ENCODE assay signal across 8 cellular contexts in the genomic region with DNA sequence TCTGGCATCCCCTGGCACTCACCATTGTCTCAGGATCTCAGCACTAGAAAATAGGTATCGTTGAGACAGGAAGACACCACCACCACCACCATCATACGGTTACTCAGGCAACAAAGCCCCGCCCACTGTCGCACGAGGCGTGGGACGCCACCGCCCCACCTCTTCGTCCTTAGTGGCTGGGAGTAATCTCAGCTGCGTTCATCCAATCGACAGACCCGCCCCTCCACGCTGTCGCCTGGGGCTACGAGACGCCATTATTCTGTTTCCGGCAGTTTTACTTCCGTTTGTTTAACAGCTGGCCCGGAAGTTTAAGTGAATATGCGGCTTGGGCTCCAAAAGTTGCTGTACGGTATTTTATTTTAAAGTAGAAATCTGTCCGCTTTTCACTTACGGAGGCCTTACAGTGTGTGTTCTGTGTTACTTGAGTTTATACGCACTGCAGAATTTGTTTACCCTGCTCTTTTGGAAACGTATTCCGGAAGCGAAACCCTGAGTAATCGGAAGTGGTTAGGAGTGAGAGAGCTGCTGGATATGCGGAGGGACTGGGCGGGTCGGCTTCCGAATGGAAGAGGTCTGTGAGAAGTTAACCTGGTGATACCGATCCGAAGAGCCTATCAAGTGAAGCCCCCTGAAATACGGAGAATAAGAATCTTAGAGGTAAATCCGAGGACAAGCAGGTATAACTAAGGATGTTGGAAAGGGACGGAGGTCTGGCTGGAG. TPM values are rescaled to one million over a fixed set of nuclear protein-coding genes. Genes with fewer than 3 reads are reported as not detected.
DNase-seq lines count a peak whose midpoint lies in the region; ATAC-seq and TF ChIP-seq lines count a peak whose summit lies in the region.

Gene BLZF1, plus strand, starts transcription at position 510 of the 720 bp plus-strand sequence. CDS start 1,328 bp downstream, outside the sequence.
Gene NME7, minus strand, starts transcription at position 112 of the 720 bp plus-strand sequence. Its CDS starts 87 bp downstream, at position 25.

- H3K79me2 ChIP-seq in DND-41 (ENCODE audit: insufficient read depth, low read length) (peaks cover 39% of the 10 kb centered on the region), GM23338 (replicated peaks; ENCODE audit: insufficient read depth) (peaks cover 42% of the 10 kb centered on the region)

- H3F3A ChIP-seq in GM23338 (replicated peaks; ENCODE audit: low read depth): no peaks in the 10 kb centered on the region

- H3K4me2 ChIP-seq in DND-41 (ENCODE audit: insufficient read depth, low read length) (peak within 1 kb of the TSS; percentile 68), GM23338 (peak within 1 kb of the TSS; percentile 95)

- H3K27me3 ChIP-seq in DND-41 (ENCODE audit: insufficient read depth, low read length, poor library complexity) (no peaks in the 10 kb centered on the region), GM23338 (ENCODE audit: insufficient read depth) (no peaks in the 10 kb centered on the region)

- H3K4me3 Mint-ChIP-seq in GM23338: no peak within 1 kb of the TSS
- no peak within 1 kb of the TSS for H3K4me3 Mint-ChIP-seq in activated T-helper 1 cell treated with anti-CD3 and anti-CD28 coated beads, Interleukin-12 subunit alpha, Interleukin-12 subunit beta, Interleukin-2, Interleukin-4 antibody, amounts not matched to agents 30 ng/mL and 10 ng/mL and 1 ng/mL, durations not matched to agents 14 hours and 24 hours and 36 hours
- peak within 1 kb of the TSS in 7 of 10 donors; percentile 40 to 77 (median 56) for H3K4me3 Mint-ChIP-seq in naive thymus-derived CD8-positive, alpha-beta T cell

- TF ChIP-seq CTCF in DND-41 (IDR thresholded peaks at IDR 0.05; ENCODE audit: borderline replicate concordance, extremely low read depth, low read length, poor library complexity, severe bottlenecking): no peak
- TF ChIP-seq CTCF in GM23338 (conservative IDR thresholded peaks at IDR 0.05; ENCODE audit: low read depth in 2 of 2): no peak

- peak within 1 kb of the TSS; percentile 63 for H3K9ac ChIP-seq in DND-41 (ENCODE audit: low read depth, low read length)

- ATAC-seq in DND-41 (ENCODE audit: insufficient read depth, low read depth) (peak; percentile 96), GM23338 (peak; percentile 98)
- ATAC-seq in naive thymus-derived CD8-positive, alpha-beta T cell: peak; percentile 95

- H4K20me1 ChIP-seq in DND-41 (ENCODE audit: insufficient read depth, low read length): no peaks in the 10 kb centered on the region
- H4K20me1 ChIP-seq in GM23338 (replicated peaks; ENCODE audit: insufficient read depth): no peaks in the 10 kb centered on the region

- peaks cover 20% of the 10 kb centered on the region for H3K36me3 ChIP-seq in DND-41 (ENCODE audit: insufficient read depth, low read length)
- peaks cover 4% of the 10 kb centered on the region; the same call in 1 of the 2 replicates for H3K36me3 ChIP-seq in GM23338 (ENCODE audit: insufficient read depth)

- H2AFZ ChIP-seq in DND-41 (ENCODE audit: low read depth, low read length) (peak within 1 kb of the TSS; percentile 94), GM23338 (peak within 1 kb of the TSS; percentile 63)

- H3K27ac ChIP-seq in DND-41 (ENCODE audit: low read length) (peak within 1 kb of the TSS; percentile 88), GM23338 (ENCODE audit: low read depth) (no peak within 1 kb of the TSS)

- peaks cover 6% of the 10 kb centered on the region; the same call in 2 of the 3 replicates for H3K36me3 Mint-ChIP-seq in GM23338 (ENCODE audit: low read depth)
- H3K36me3 Mint-ChIP-seq in activated T-helper 1 cell treated with anti-CD3 and anti-CD28 coated beads, Interleukin-12 subunit alpha, Interleukin-12 subunit beta, Interleukin-2, Interleukin-4 antibody, amounts not matched to agents 30 ng/mL and 10 ng/mL and 1 ng/mL, durations not matched to agents 14 hours and 24 hours and 36 hours (ENCODE audit: low read depth): peaks cover 16% of the 10 kb centered on the region
- peaks cover under 1 to 30% (median 12%) of the 10 kb centered on the region in 3 donors for H3K36me3 Mint-ChIP-seq in naive thymus-derived CD8-positive, alpha-beta T cell

- no peaks in the 10 kb centered on the region for H3K9me2 ChIP-seq in GM23338 (ENCODE audit: insufficient read depth)

- DNase-seq in DND-41 (peak; percentile 98), GM23338 (ENCODE audit: low spot score) (peak; percentile 97), LHCN-M2 (ENCODE audit: low read depth) (peak; percentile 95), RPMI7951 (ENCODE audit: low read depth) (peak; percentile 96), fibroblast of peridontal ligament (ENCODE audit: extremely low read depth) (peak; percentile 96)
- peak; percentile 99 for DNase-seq in activated T-helper 1 cell treated with anti-CD3 and anti-CD28 coated beads, Interleukin-12 subunit alpha, Interleukin-12 subunit beta, Interleukin-2, Interleukin-4 antibody, amounts not matched to agents 30 ng/mL and 10 ng/mL and 1 ng/mL, durations not matched to agents 14 hours and 24 hours and 36 hours (ENCODE audit: low spot score)
- DNase-seq in naive thymus-derived CD8-positive, alpha-beta T cell: peak; percentile 92 to 99 (median 98)
- peak; percentile 95 to 99 (median 96) for DNase-seq in stimulated activated naive CD4-positive, alpha-beta T cell (lab: John Stamatoyannopoulos, UW)

- intact Hi-C loops in activated T-helper 1 cell treated with anti-CD3 and anti-CD28 coated beads, Interleukin-12 subunit alpha, Interleukin-12 subunit beta, Interleukin-2, Interleukin-4 antibody, amounts not matched to agents 30 ng/mL and 10 ng/mL and 1 ng/mL, durations not matched to agents 14 hours and 24 hours and 36 hours (cut with micrococcal nuclease): loop anchor here (1.0 to 10.0 kb wide), 20 partner anchors 10 to 1432 kb away; partner anchors contain the start of genes ATP1B1, CCDC181, DCAF6 and KIFAP3

- H3K4me3 ChIP-seq in DND-41 (ENCODE audit: low read depth in 1 of 2, low read length in 2 of 2) (peak within 1 kb of the TSS; percentile 60 to 86), GM23338 (peak within 1 kb of the TSS; percentile 60)

- POLR2A ChIA-PET in naive thymus-derived CD8-positive, alpha-beta T cell (lab: Charles Lee): interaction anchor here (0.6 to 1.7 kb wide), 9 partner anchors 12 to 1432 kb away, joined by 3 to 9 read pairs (median 3); partner anchors contain the start of genes CCDC181, METTL18, SCYL3 and SLC19A2

- no peaks in the 10 kb centered on the region for H3K4me1 Mint-ChIP-seq in GM23338
- peaks cover 35% of the 10 kb centered on the region for H3K4me1 Mint-ChIP-seq in activated T-helper 1 cell treated with anti-CD3 and anti-CD28 coated beads, Interleukin-12 subunit alpha, Interleukin-12 subunit beta, Interleukin-2, Interleukin-4 antibody, amounts not matched to agents 30 ng/mL and 10 ng/mL and 1 ng/mL, durations not matched to agents 14 hours and 24 hours and 36 hours (ENCODE audit: low read depth)
- H3K4me1 Mint-ChIP-seq in naive thymus-derived CD8-positive, alpha-beta T cell: peaks cover 11 to 47% (median 30%) of the 10 kb centered on the region in 4 donors

- no peaks in the 10 kb centered on the region; the same call in 2 of the 3 replicates for H3K9me3 Mint-ChIP-seq in GM23338
- peaks cover 10% of the 10 kb centered on the region for H3K9me3 Mint-ChIP-seq in activated T-helper 1 cell treated with anti-CD3 and anti-CD28 coated beads, Interleukin-12 subunit alpha, Interleukin-12 subunit beta, Interleukin-2, Interleukin-4 antibody, amounts not matched to agents 30 ng/mL and 10 ng/mL and 1 ng/mL, durations not matched to agents 14 hours and 24 hours and 36 hours
- peaks cover 0 to 5% (median 0%) of the 10 kb centered on the region in 9 donors for H3K9me3 Mint-ChIP-seq in naive thymus-derived CD8-positive, alpha-beta T cell

- H3K27ac Mint-ChIP-seq in GM23338: no peak within 1 kb of the TSS
- peak within 1 kb of the TSS; percentile 36 for H3K27ac Mint-ChIP-seq in activated T-helper 1 cell treated with anti-CD3 and anti-CD28 coated beads, Interleukin-12 subunit alpha, Interleukin-12 subunit beta, Interleukin-2, Interleukin-4 antibody, amounts not matched to agents 30 ng/mL and 10 ng/mL and 1 ng/mL, durations not matched to agents 14 hours and 24 hours and 36 hours
- peak within 1 kb of the TSS in 3 of 10 donors; percentile 36 to 84 (median 44) for H3K27ac Mint-ChIP-seq in naive thymus-derived CD8-positive, alpha-beta T cell

- H3K27me3 Mint-ChIP-seq in GM23338 (ENCODE audit: insufficient read depth, low read depth, poor library complexity): no peaks in the 10 kb centered on the region
- no peaks in the 10 kb centered on the region for H3K27me3 Mint-ChIP-seq in activated T-helper 1 cell treated with anti-CD3 and anti-CD28 coated beads, Interleukin-12 subunit alpha, Interleukin-12 subunit beta, Interleukin-2, Interleukin-4 antibody, amounts not matched to agents 30 ng/mL and 10 ng/mL and 1 ng/mL, durations not matched to agents 14 hours and 24 hours and 36 hours (ENCODE audit: insufficient read depth)
- H3K27me3 Mint-ChIP-seq in naive thymus-derived CD8-positive, alpha-beta T cell: no peaks in the 10 kb centered on the region

- peaks cover 42% of the 10 kb centered on the region for H3K4me1 ChIP-seq in DND-41 (ENCODE audit: insufficient read depth, low read length)
- H3K4me1 ChIP-seq in GM23338 (ENCODE audit: insufficient read depth): peaks cover 18% of the 10 kb centered on the region

- peaks cover 8% of the 10 kb centered on the region for H3K9me3 ChIP-seq in DND-41 (ENCODE audit: insufficient read depth, low read length, severe bottlenecking)

TF ChIP-seq in GM23338, 12 proteins besides CTCF, POLR2A, EP300 and RAD21 (continues in another document):
- no peak for TF ChIP-seq JUNB (IDR thresholded peaks at IDR 0.05; ENCODE audit: unreplicated experiment)

RNA-seq across cellular contexts. Expression of gene BLZF1, which starts in this region (rescaled TPM):
- total RNA-seq in GM23338 (2014; rRNA removed; shearing (Covaris generic)): 12.4 and 14.5 TPM in 2 replicates
- 6.3 and 9.5 TPM in 2 replicates for polyA plus RNA-seq in GM23338 (2016; fragmentation: Nextera tagmentation; extraction: Ambion mirVana)
- total RNA-seq in LHCN-M2 (2014; rRNA removed): 31.4 and 32.8 TPM in 2 replicates
- polyA plus RNA-seq in LHCN-M2 (2012): 8.8 TPM
- total RNA-seq in RPMI7951 (2014; rRNA removed; shearing (Covaris generic)): 27.6 and 32.3 TPM in 2 replicates
- 15.1 and 16.1 TPM in 2 replicates for total RNA-seq in activated T-helper 1 cell treated with anti-CD3 and anti-CD28 coated beads, Interleukin-12 subunit alpha, Interleukin-12 subunit beta, Interleukin-2, Interleukin-4 antibody, amounts not matched to agents 30 ng/mL and 10 ng/mL and 1 ng/mL, durations not matched to agents 14 hours and 24 hours and 36 hours
- 10 to 100 TPM; 17.5 to 19.6 TPM for total RNA-seq in naive thymus-derived CD8-positive, alpha-beta T cell
- polyA plus RNA-seq in naive thymus-derived CD8-positive, alpha-beta T cell: 10 to 100 TPM in 1 of 3 donors, 1 to 10 TPM in 2; 8.2 to 10.4 (median 9.5) TPM

RNA-seq across cellular contexts. Expression of gene NME7, which starts in this region (rescaled TPM):
- 12.9 and 39.1 TPM in 2 replicates for total RNA-seq in GM23338 (2014; rRNA removed; shearing (Covaris generic))
- polyA plus RNA-seq in GM23338 (2016; fragmentation: Nextera tagmentation; extraction: Ambion mirVana): 48.5 and 65.2 TPM in 2 replicates
- total RNA-seq in LHCN-M2 (2014; rRNA removed): 29.9 and 32.3 TPM in 2 replicates
- polyA plus RNA-seq in LHCN-M2 (2012): 37.0 TPM
- 23.2 and 31.1 TPM in 2 replicates for total RNA-seq in RPMI7951 (2014; rRNA removed; shearing (Covaris generic))
- 13.9 and 25.8 TPM in 2 replicates for total RNA-seq in activated T-helper 1 cell treated with anti-CD3 and anti-CD28 coated beads, Interleukin-12 subunit alpha, Interleukin-12 subunit beta, Interleukin-2, Interleukin-4 antibody, amounts not matched to agents 30 ng/mL and 10 ng/mL and 1 ng/mL, durations not matched to agents 14 hours and 24 hours and 36 hours
- 10 to 100 TPM; 13.2 to 16.0 TPM for total RNA-seq in naive thymus-derived CD8-positive, alpha-beta T cell
- 10 to 100 TPM; 18.0 to 29.9 (median 19.6) TPM for polyA plus RNA-seq in naive thymus-derived CD8-positive, alpha-beta T cell

Comparison
In these comparisons a context has a peak if more than half of its experiments do, and no peak if none do; other contexts are left out.
1. H3K4me3 Mint-ChIP-seq: peak in naive thymus-derived CD8-positive, alpha-beta T cell (7 of 10); none in GM23338 (single experiment) and activated T-helper 1 cell treated with anti-CD3 and anti-CD28 coated beads, Interleukin-12 subunit alpha, Interleukin-12 subunit beta, Interleukin-2, Interleukin-4 antibody, amounts not matched to agents 30 ng/mL and 10 ng/mL and 1 ng/mL, durations not matched to agents 14 hours and 24 hours and 36 hours (single experiment).
2. Peak in every context shown above with its lines, with median percentiles within 50 percentile points of each other: ATAC-seq and DNase-seq.